Comparison of ENCODE assay signal across 1 cellular context in the genomic region with DNA sequence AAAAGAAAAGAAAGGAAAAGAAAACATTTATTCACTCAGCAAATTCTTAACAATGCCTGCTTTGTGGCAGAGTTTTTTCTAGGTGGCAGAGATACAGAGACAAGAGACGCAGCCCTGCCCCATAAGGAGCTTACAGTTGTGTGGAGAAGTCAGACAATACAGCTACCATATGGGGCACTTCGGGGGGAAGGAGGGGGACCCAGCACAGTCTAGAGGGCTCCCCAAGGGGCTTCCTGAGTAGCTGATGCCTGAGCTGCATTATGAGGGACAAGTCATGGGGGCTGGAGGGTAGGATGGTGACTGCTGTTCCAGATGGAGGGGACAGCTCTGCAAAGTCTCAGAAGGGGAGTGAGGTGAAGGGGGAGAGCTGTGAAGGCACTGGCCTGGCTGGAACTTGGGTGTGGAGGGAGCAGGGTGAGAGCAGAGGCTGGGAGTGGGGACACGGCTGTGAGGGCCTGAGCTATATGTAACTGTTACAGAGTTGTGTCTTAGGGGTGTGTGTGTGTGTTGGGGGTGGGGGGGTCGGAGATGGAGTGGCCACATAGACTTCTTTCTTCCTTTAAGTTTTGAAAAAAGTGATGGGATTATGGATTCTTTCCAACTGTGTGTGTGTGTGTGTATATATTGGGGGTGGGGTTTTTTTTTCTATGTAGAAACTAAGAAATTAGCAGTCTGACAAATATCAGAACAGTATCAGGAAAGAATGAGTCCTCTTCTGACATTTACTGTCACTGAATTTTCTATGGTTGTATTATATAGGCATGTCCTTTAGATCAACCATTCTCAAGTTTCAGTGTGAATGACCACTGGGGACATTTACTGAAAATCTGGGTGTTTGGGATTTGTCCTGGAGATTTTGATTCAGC.
TF ChIP-seq lines count a peak whose summit lies in the region.

No MANE protein-coding gene starts in this region.

TF ChIP-seq in HCT116, 20 proteins besides CTCF, POLR2A, EP300 and RAD21:
- TF ChIP-seq, protein P1, sequence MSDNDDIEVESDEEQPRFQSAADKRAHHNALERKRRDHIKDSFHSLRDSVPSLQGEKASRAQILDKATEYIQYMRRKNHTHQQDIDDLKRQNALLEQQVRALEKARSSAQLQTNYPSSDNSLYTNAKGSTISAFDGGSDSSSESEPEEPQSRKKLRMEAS (IDR thresholded peaks at IDR 0.05) = no peak
- TF ChIP-seq POLR2AphosphoS5 (IDR thresholded peaks at IDR 0.05; ENCODE audit: low read depth, low read length) = no peak
- TF ChIP-seq, protein P2, sequence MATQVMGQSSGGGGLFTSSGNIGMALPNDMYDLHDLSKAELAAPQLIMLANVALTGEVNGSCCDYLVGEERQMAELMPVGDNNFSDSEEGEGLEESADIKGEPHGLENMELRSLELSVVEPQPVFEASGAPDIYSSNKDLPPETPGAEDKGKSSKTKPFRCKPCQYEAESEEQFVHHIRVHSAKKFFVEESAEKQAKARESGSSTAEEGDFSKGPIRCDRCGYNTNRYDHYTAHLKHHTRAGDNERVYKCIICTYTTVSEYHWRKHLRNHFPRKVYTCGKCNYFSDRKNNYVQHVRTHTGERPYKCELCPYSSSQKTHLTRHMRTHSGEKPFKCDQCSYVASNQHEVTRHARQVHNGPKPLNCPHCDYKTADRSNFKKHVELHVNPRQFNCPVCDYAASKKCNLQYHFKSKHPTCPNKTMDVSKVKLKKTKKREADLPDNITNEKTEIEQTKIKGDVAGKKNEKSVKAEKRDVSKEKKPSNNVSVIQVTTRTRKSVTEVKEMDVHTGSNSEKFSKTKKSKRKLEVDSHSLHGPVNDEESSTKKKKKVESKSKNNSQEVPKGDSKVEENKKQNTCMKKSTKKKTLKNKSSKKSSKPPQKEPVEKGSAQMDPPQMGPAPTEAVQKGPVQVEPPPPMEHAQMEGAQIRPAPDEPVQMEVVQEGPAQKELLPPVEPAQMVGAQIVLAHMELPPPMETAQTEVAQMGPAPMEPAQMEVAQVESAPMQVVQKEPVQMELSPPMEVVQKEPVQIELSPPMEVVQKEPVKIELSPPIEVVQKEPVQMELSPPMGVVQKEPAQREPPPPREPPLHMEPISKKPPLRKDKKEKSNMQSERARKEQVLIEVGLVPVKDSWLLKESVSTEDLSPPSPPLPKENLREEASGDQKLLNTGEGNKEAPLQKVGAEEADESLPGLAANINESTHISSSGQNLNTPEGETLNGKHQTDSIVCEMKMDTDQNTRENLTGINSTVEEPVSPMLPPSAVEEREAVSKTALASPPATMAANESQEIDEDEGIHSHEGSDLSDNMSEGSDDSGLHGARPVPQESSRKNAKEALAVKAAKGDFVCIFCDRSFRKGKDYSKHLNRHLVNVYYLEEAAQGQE (IDR thresholded peaks at IDR 0.05; ENCODE audit: low read depth) = no peak
- no peak for TF ChIP-seq SIN3A (IDR thresholded peaks at IDR 0.05; ENCODE audit: low read depth)
- TF ChIP-seq EZH2phosphoT487 (IDR thresholded peaks at IDR 0.05; ENCODE audit: borderline replicate concordance) = no peak
